ENCODE assay signal across 1 cellular context in the genomic region with DNA sequence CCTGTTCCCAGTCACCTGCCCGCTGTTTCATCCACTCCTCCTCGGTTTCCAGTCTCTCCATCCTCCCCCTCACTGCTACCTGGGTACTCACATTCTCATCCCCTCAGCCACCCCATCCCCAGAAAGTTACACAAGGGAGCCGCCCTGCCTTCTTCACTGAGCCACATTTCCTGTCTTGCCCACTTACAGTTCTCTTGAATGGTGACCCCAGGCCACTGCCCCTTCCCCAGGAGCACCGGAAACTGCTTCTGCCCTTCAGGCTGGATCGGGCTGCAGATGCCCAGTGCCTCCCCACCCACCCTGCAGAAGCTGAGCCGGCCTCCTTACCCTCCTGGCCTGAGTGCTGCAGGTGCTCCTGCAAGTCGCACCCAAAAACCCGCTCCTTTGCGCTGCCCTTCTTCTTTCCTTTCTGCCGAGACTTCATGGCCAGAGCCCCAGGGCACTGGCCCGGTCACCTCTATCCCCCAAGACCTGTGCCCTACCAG.
TF ChIP-seq lines count a peak whose summit lies in the region.

No MANE protein-coding gene starts in this region.

TF ChIP-seq in K562, 482 proteins besides CTCF, POLR2A, EP300 and RAD21:
- TF ChIP-seq ZNF644 (tag; IDR thresholded peaks at IDR 0.05; ENCODE audit: low read depth) (no peak), OTX1 (CRISPR knock-in tag; IDR thresholded peaks at IDR 0.05) (0 out of 2 replicates have a peak, but pooled peaks have one; percentile 21)
